ENCODE assay signal across 8 cellular contexts in the genomic region with DNA sequence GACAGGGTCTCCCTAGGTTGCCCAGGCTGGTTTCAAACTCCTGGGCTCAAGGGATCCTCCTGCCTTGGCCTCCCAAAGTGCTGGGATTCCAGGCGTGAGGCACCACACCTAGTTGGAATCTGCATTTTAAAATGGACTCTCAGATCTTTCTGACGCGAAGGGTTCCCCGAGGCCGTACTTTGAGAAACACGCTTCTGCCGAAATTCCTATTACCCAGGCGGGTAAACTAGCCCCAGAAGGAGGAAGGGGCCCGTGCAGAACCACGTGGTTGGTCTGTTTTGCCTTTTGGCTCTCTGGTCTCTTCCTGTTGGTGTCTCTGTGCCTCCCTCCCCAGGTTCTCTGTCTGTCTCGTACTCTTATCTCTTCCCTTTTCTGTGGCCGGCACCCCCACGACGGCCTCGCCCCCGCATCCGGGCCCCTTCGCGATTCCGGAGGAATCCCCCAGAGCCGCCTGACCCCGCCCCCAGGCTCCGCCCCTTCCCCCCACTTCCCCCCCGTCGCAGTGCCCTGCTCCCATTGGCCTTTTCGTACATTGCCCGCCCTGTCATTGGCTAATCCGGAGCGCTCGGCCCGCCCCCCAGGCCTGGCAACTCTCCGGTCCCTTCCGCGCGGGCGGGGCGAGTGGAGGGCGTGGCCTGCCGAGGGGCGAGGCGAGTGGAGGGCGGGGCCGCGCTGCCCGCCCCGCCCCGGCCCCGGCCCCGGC.
DNase-seq lines count a peak whose midpoint lies in the region; ATAC-seq and TF ChIP-seq lines count a peak whose summit lies in the region.

A gene (plus strand): TSS at position 689 of the 703 bp plus-strand sequence. CDS start 12,354 bp downstream, outside the sequence.

- ATAC-seq in GM18508 (IDR thresholded peaks at IDR 0.05; ENCODE audit: insufficient read depth, unreplicated experiment) (peak; percentile 50), HG03025 (IDR thresholded peaks at IDR 0.05; ENCODE audit: low FRiP score, unreplicated experiment) (peak; percentile 71)

- TF ChIP-seq CTCF in astrocyte of the spinal cord (IDR thresholded peaks at IDR 0.05; ENCODE audit: low read depth, low read length) (no peak), retinal pigment epithelial cell (conservative IDR thresholded peaks at IDR 0.05; ENCODE audit: low read depth, low read length) (no peak)

- DNase-seq in NCI-H2081 (lab: John Stamatoyannopoulos, UW) (peak; percentile 90 to 96), T1000 (lab: John Stamatoyannopoulos, UW) (peak; percentile 94), astrocyte of the spinal cord (ENCODE audit: low read depth, low spot score) (peak; percentile 95), hippocampal formation (lab: John Stamatoyannopoulos, UW) (peak; percentile 93 to 95), retinal pigment epithelial cell (ENCODE audit: low read depth) (peak; percentile 70), NCI-H510A (lab: John Stamatoyannopoulos, UW) (no peak)

- H3K4me3 ChIP-seq in astrocyte of the spinal cord (ENCODE audit: low read depth, low read length) (peak within 1 kb of the TSS; percentile 81), retinal pigment epithelial cell (ENCODE audit: low read length) (peak within 1 kb of the TSS; percentile 83)

- in situ Hi-C loops in astrocyte of the spinal cord (cut with HindIII; ENCODE audit: low sequenced_read_pairs) = no loop called here
